34 cellular contexts compared by ENCODE assay signal in genomic region chr11:68775951-68776388, GRCh38. TPM values are rescaled to one million over a fixed set of nuclear protein-coding genes. Genes with fewer than 3 reads are reported as not detected.
DNase-seq lines count a peak whose midpoint lies in the region; ATAC-seq, FAIRE-seq and TF ChIP-seq lines count a peak whose summit lies in the region.
"Had no signal": no experiment of that assay in that cellular context is flagged by ENCODE, and none has a peak within 500 bp of the region (broad histone marks: within the 10 kb centered on the region; RNA-seq: fewer than 3 reads in every experiment).

No MANE protein-coding gene starts in this region.

- H3K4me3 ChIP-seq in HEK293 (ENCODE audit: low read depth, low read length) (no peak overlapping the region), K562 (no peak overlapping the region)
- H3K4me3 ChIP-seq: ovary, SK-N-MC, testis, vagina had no signal

- H3K4me1 ChIP-seq in HEK293 (ENCODE audit: control insufficient read depth, insufficient read depth, low read length) (no peaks in the 10 kb centered on the region), K562 (replicated peaks in 1 of 2; ENCODE audit: control insufficient read depth in 2 of 2, insufficient read depth in 2 of 2, low read length in 2 of 2) (peaks cover 0 to 6% of the 10 kb centered on the region in 2 experiments; a peak in 4 of 5 replicates)
- H3K4me1 ChIP-seq: vagina had no signal

- FAIRE-seq in K562 (lab: Jason Lieb, UNC): no peak
- FAIRE-seq: D721Med, GM18507, H54, TTC549 had no signal

- H3K36me3 ChIP-seq in HEK293 (ENCODE audit: control insufficient read depth in 2 of 2, insufficient read depth in 1 of 2, low read length in 2 of 2) (peaks cover 0 to 81% of the 10 kb centered on the region in 2 experiments; a peak in 2 of 3 replicates), K562 (ENCODE audit: control insufficient read depth, insufficient read depth, low read length) (peaks cover 44% of the 10 kb centered on the region; the same call in 2 of the 3 replicates)
- H3K36me3 ChIP-seq: ovary had no signal

- no peaks in the 10 kb centered on the region for H3K27me3 ChIP-seq in K562 (ENCODE audit: control insufficient read depth in 2 of 2, insufficient read depth in 2 of 2, low read length in 2 of 2)
- H3K27me3 ChIP-seq: ovary, testis, vagina had no signal

- H3K27me3 Mint-ChIP-seq in activated CD4-positive, alpha-beta T cell treated with anti-CD3 and anti-CD28 coated beads, Interleukin-2, amount 10 ng/mL, durations not matched to agents 24 days and 14 days: no peaks in the 10 kb centered on the region
- H3K27me3 Mint-ChIP-seq: activated naive CD4-positive, alpha-beta T cell treated with anti-CD3 and anti-CD28 coated beads, Interleukin-2, amount 10 ng/mL, durations not matched to agents 7 days and 5 days had no signal

- DNase-seq in activated CD4-positive, alpha-beta T cell treated with anti-CD3 and anti-CD28 coated beads, Interleukin-2, amount 10 ng/mL, durations not matched to agents 24 days and 14 days: no peak
- no peak for DNase-seq in activated CD4-positive, alpha-beta T cell treated with anti-CD3 and anti-CD28 coated beads for 48 hours
- no peak for DNase-seq in K562 (ENCODE audit: extremely low read depth in 1 of 4, low spot score in 3 of 4)
- DNase-seq in posterior vena cava (ENCODE audit: low spot score): peak; percentile 22
- no peak for DNase-seq in NCI-H1436 (lab: John Stamatoyannopoulos, UW)
- no peak for DNase-seq in HuH-7.5 (ENCODE audit: low spot score)
- DNase-seq: activated CD4-positive, alpha-beta T cell treated with anti-CD3 and anti-CD28 coated beads, Interleukin-2, amount 50 U/mL, for 4 hours; activated CD4-positive, CD25-positive, alpha-beta regulatory T cell; activated naive CD4-positive, alpha-beta T cell treated with anti-CD3 and anti-CD28 coated beads, Interleukin-2, amount 10 ng/mL, durations not matched to agents 7 days and 5 days; amygdala; hippocampal formation; mesenchymal stem cell; NCI-H1417 treated with DMSO at 0.1 percent for 48 hours; NCI-H2081 treated with DMSO at 0.1 percent for 48 hours; NCI-H446; NCI-H774; ovary; retina; stimulated activated naive CD4-positive, alpha-beta T cell treated with Interleukin-2 at 50 U/mL for 16 hours; T-helper 1 cell; testis had no signal

- TF ChIP-seq EP300 in K562 (IDR thresholded peaks at IDR 0.05; ENCODE audit: low read length): no peak

- TF ChIP-seq CTCF in HEK293 (tag by site-specific recombination; IDR thresholded peaks at IDR 0.05): no peak
- TF ChIP-seq CTCF in K562 (IDR thresholded peaks at IDR 0.05 in 2 of 3, conservative IDR thresholded peaks at IDR 0.05 in 1 of 3; ENCODE audit: insufficient read depth in 2 of 3, low read depth in 1 of 3, low read length in 3 of 3): no peak

- H3K9me1 ChIP-seq in K562 (ENCODE audit: control insufficient read depth, insufficient read depth, low read length): no peaks in the 10 kb centered on the region

- H3K79me2 ChIP-seq in K562 (ENCODE audit: control insufficient read depth, insufficient read depth, low read length): no peaks in the 10 kb centered on the region

- H3K4me1 Mint-ChIP-seq in activated CD4-positive, alpha-beta T cell treated with anti-CD3 and anti-CD28 coated beads, Interleukin-2, amount 10 ng/mL, durations not matched to agents 24 days and 14 days: peaks cover 3% of the 10 kb centered on the region
- H3K4me1 Mint-ChIP-seq: activated naive CD4-positive, alpha-beta T cell treated with anti-CD3 and anti-CD28 coated beads, Interleukin-2, amount 10 ng/mL, durations not matched to agents 7 days and 5 days; CD14-positive monocyte had no signal

- WGBS in K562 (ENCODE audit: insufficient coverage, low coverage, missing lambda C conversion rate): 76% methylated on average over 4 of the region's 4 CpGs

- H4K20me1 ChIP-seq in K562 (replicated peaks; ENCODE audit: control insufficient read depth, insufficient read depth, low read length): no peaks in the 10 kb centered on the region

- H3K4me2 ChIP-seq in K562 (ENCODE audit: insufficient read depth, low read length): no peak overlapping the region

- TF ChIP-seq POLR2A in K562 (conservative IDR thresholded peaks at IDR 0.05): no peak

- H3K27ac Mint-ChIP-seq in activated CD4-positive, alpha-beta T cell treated with anti-CD3 and anti-CD28 coated beads, Interleukin-2, amount 10 ng/mL, durations not matched to agents 24 days and 14 days: peak overlapping the region; percentile 60
- H3K27ac Mint-ChIP-seq: activated naive CD4-positive, alpha-beta T cell treated with anti-CD3 and anti-CD28 coated beads, Interleukin-2, amount 10 ng/mL, durations not matched to agents 7 days and 5 days had no signal

- BruUV-seq in K562 (replicated peaks; lab: Mats Ljungman, UMichigan): no TSS peak

- no peak for ATAC-seq in K562
- no peak for ATAC-seq in GM18870 (IDR thresholded peaks at IDR 0.05; ENCODE audit: unreplicated experiment)
- ATAC-seq: left lobe of liver had no signal

- POLR2A ChIA-PET in HEK293 (lab: Yijun Ruan, JAX) (no interaction called here), K562 (lab: Yijun Ruan, JAX) (no interaction called here)

- H3K27ac ChIP-seq in HEK293 (ENCODE audit: extremely low read depth, low read depth, low read length) (no peak overlapping the region), K562 (ENCODE audit: extremely low read depth, low read depth, low read length) (no peak overlapping the region)
- H3K27ac ChIP-seq: ovary, SK-N-MC, testis, vagina had no signal

- CTCF ChIA-PET in HEK293 (lab: Yijun Ruan, JAX): no interaction called here
- CTCF ChIA-PET in K562 (lab: Yijun Ruan, JAX; ENCODE audit: low intra/inter-chr PET ratio): interaction anchor here (0.6 kb wide), 1 partner anchor 632 kb away, joined by 3 read pairs; no protein-coding TSS in a partner anchor

- intact Hi-C loops in activated CD4-positive, alpha-beta T cell treated with anti-CD3 and anti-CD28 coated beads, Interleukin-2, amount 10 ng/mL, durations not matched to agents 24 days and 14 days (cut with micrococcal nuclease): no loop called here
- intact Hi-C loops in K562 (cut with micrococcal nuclease) (no loop called here), posterior vena cava (cut with DNase I) (no loop called here)

- no peaks in the 10 kb centered on the region for H3K9me3 Mint-ChIP-seq in activated CD4-positive, alpha-beta T cell treated with anti-CD3 and anti-CD28 coated beads, Interleukin-2, amount 10 ng/mL, durations not matched to agents 24 days and 14 days
- H3K9me3 Mint-ChIP-seq: activated naive CD4-positive, alpha-beta T cell treated with anti-CD3 and anti-CD28 coated beads, Interleukin-2, amount 10 ng/mL, durations not matched to agents 7 days and 5 days; CD14-positive monocyte; neural crest cell had no signal

- H3K9me3 ChIP-seq in HEK293 (ENCODE audit: control insufficient read depth, insufficient read depth, low read depth, low read length): no peaks in the 10 kb centered on the region
- no peaks in the 10 kb centered on the region for H3K9me3 ChIP-seq in K562 (replicated peaks; ENCODE audit: control insufficient read depth, insufficient read depth, low read depth, low read length)
- H3K9me3 ChIP-seq: ovary, testis, vagina had no signal

- TF ChIP-seq RAD21 in K562 (CRISPR knock-in tag; conservative IDR thresholded peaks at IDR 0.05 in 1 of 2, IDR thresholded peaks at IDR 0.05 in 1 of 2): no peak

- no peak overlapping the region for H2AFZ ChIP-seq in K562 (ENCODE audit: low read depth, low read length)

- in situ Hi-C loops in K562 (cut with MboI): no loop called here

- H3K9ac ChIP-seq in K562 (ENCODE audit: insufficient read depth in 1 of 2, low read depth in 2 of 2, low read length in 2 of 2): no peak overlapping the region

- H3K4me3 Mint-ChIP-seq in activated CD4-positive, alpha-beta T cell treated with anti-CD3 and anti-CD28 coated beads, Interleukin-2, amount 10 ng/mL, durations not matched to agents 24 days and 14 days: no peak overlapping the region
- H3K4me3 Mint-ChIP-seq: activated naive CD4-positive, alpha-beta T cell treated with anti-CD3 and anti-CD28 coated beads, Interleukin-2, amount 10 ng/mL, durations not matched to agents 7 days and 5 days; CD14-positive monocyte; neural crest cell had no signal

- H3K36me3 Mint-ChIP-seq in activated CD4-positive, alpha-beta T cell treated with anti-CD3 and anti-CD28 coated beads, Interleukin-2, amount 10 ng/mL, durations not matched to agents 24 days and 14 days (ENCODE audit: low read depth): peaks cover 28% of the 10 kb centered on the region

TF ChIP-seq in HEK293, 187 proteins besides CTCF, POLR2A, EP300 and RAD21 (continues in another document):
- 0 out of 2 replicates have a peak, but pooled peaks have one; percentile 29 for TF ChIP-seq ZNF10 (tag by site-specific recombination; IDR thresholded peaks at IDR 0.05)

TF ChIP-seq in K562, 482 proteins besides CTCF, POLR2A, EP300 and RAD21 (continues in another document):
- TF ChIP-seq THRAP3 (IDR thresholded peaks at IDR 0.05; ENCODE audit: borderline replicate concordance): no peak

RNA-seq across cellular contexts. Expression of gene TESMIN, which starts 24.6 kb away (rescaled TPM):
- 1.4 and 1.6 TPM in 2 replicates for total RNA-seq in activated CD4-positive, alpha-beta T cell treated with anti-CD3 and anti-CD28 coated beads, Interleukin-2, amount 10 ng/mL, durations not matched to agents 24 days and 14 days
- 17.7 and 23.8 TPM in 2 replicates for total RNA-seq in K562 (2011; cell fraction: chromatin; rRNA removed; ENCODE audit: low replicate concordance)
- total RNA-seq in K562 (2011; cell fraction: nucleolus; rRNA removed): 15.5 and 16.8 TPM in 2 replicates
- 16.2 and 30.6 TPM in 2 replicates for total RNA-seq in K562 (2011; cell fraction: nucleoplasm; rRNA removed)
- total RNA-seq in K562 (2014; rRNA removed): 32.1 and 36.3 TPM in 2 replicates
- total RNA-seq in K562 (2014; rRNA removed; fragmentation: Illumina TruSeq; extraction: Trizol): 12.2 and 16.9 TPM in 2 replicates
- total RNA-seq in K562 (2015; rRNA removed; fragmentation: Illumina TruSeq; extraction: Trizol): 13.6 and 14.9 TPM in 2 replicates
- total RNA-seq in K562 (2021): 43.3 and 50.5 TPM in 2 replicates
- 15.0 and 18.2 TPM in 2 replicates for polyA plus RNA-seq in K562 (2011; rRNA removed)
- polyA plus RNA-seq in K562 (2011; cell fraction: cytosol; rRNA removed): 14.0 and 22.0 TPM in 2 replicates
- polyA plus RNA-seq in K562 (2011; cell fraction: nucleus; rRNA removed): 27.6 and 38.7 TPM in 2 replicates
- polyA plus RNA-seq in K562 (2012): 25.8 and 41.1 TPM in 2 replicates
- 12.5 and 15.4 TPM in 2 replicates for polyA plus RNA-seq in K562 (2014; fragmentation: Illumina TruSeq; extraction: Trizol)
- polyA plus RNA-seq in K562 (2014; fragmentation: Nextera tagmentation; extraction: Ambion mirVana): 10 to 100 TPM in 1 of 2 experiments, 1 to 10 TPM in 1; 8.9 to 13.8 TPM
- polyA plus RNA-seq in K562 (2014; rRNA removed): 27.4 and 31.2 TPM in 2 replicates
- 6.2 and 6.4 TPM in 2 replicates for polyA minus RNA-seq in K562 (2011; rRNA and poly(A)+ RNA removed)
- polyA minus RNA-seq in K562 (2011; cell fraction: cytosol; rRNA and poly(A)+ RNA removed): 11.1 and 15.8 TPM in 2 replicates
- 8.2 and 10.7 TPM in 2 replicates for polyA minus RNA-seq in K562 (2011; cell fraction: nucleus; rRNA and poly(A)+ RNA removed)
- total RNA-seq in posterior vena cava: under 1 TPM; 0.62 to 0.93 TPM
- total RNA-seq: A172, skeletal muscle tissue had no signal
